Comparison of ENCODE assay signal across 9 cellular contexts in genomic region chr18:31424383-31424988, GRCh38. TPM values are rescaled to one million over a fixed set of nuclear protein-coding genes. Genes with fewer than 3 reads are reported as not detected.
DNase-seq lines count a peak whose midpoint lies in the region; ATAC-seq and TF ChIP-seq lines count a peak whose summit lies in the region.
"Had no signal": no experiment of that assay in that cellular context is flagged by ENCODE, and none has a peak within 500 bp of the region (broad histone marks: within the 10 kb centered on the region; RNA-seq: fewer than 3 reads in every experiment).

No MANE protein-coding gene starts in this region.

- peaks cover 0 to 6% of the 10 kb centered on the region in 2 donors for H3K27me3 Mint-ChIP-seq in natural killer cell (ENCODE audit: low read depth in 2 of 2)
- H3K27me3 Mint-ChIP-seq: IgD-negative memory B cell had no signal

- H3K36me3 Mint-ChIP-seq in natural killer cell = no peaks in the 10 kb centered on the region
- H3K36me3 Mint-ChIP-seq: IgD-negative memory B cell had no signal

- peak; percentile 82 for TF ChIP-seq CTCF in SK-N-SH (IDR thresholded peaks at IDR 0.05)
- no peak for TF ChIP-seq CTCF in natural killer cell (IDR thresholded peaks at IDR 0.05)

- peak; percentile 19 for DNase-seq in COLO668 (lab: John Stamatoyannopoulos, UW; ENCODE audit: unreplicated experiment)
- DNase-seq in SK-N-SH = peak; percentile 16
- peak; percentile 73 for DNase-seq in iPS-NIHi7 (ENCODE audit: extremely low spot score)
- DNase-seq in NCI-H1048 (lab: John Stamatoyannopoulos, UW) = no peak
- no peak for DNase-seq in cerebellum (ENCODE audit: low spot score)
- no peak for DNase-seq in natural killer cell

- H3K4me3 ChIP-seq in SK-N-SH (ENCODE audit: low read depth in 2 of 2, low read length in 1 of 2) = no peak overlapping the region; a peak in 1 of 4 replicates

- no peak overlapping the region for H3K4me2 ChIP-seq in SK-N-SH

- peak; percentile 59 for TF ChIP-seq RAD21 in SK-N-SH (IDR thresholded peaks at IDR 0.05; ENCODE audit: low read length)

- WGBS in SK-N-SH (ENCODE audit: low lambda C conversion rate) = 9% methylated on average over 7 of the region's 7 CpGs

- ATAC-seq in GM18868 (IDR thresholded peaks at IDR 0.05; ENCODE audit: unreplicated experiment) (peak; percentile 81), HG03432 (IDR thresholded peaks at IDR 0.05; ENCODE audit: unreplicated experiment) (peak; percentile 79), natural killer cell (no peak)

- no peaks in the 10 kb centered on the region for H3K9me2 ChIP-seq in SK-N-SH

- H3K9me3 ChIP-seq in SK-N-SH = no peaks in the 10 kb centered on the region

- H3K4me1 Mint-ChIP-seq in natural killer cell = no peaks in the 10 kb centered on the region
- H3K4me1 Mint-ChIP-seq: IgD-negative memory B cell had no signal

- H3F3A ChIP-seq in SK-N-SH (replicated peaks; ENCODE audit: insufficient read depth) = no peaks in the 10 kb centered on the region

- no peaks in the 10 kb centered on the region for H3K4me1 ChIP-seq in SK-N-SH (ENCODE audit: control insufficient read depth in 1 of 2, insufficient read depth in 2 of 2, low read depth in 1 of 2, low read length in 1 of 2)

- POLR2A ChIA-PET in SK-N-SH (lab: Yijun Ruan, JAX) = no interaction called here

- H3K36me3 ChIP-seq in SK-N-SH (replicated peaks in 1 of 2; ENCODE audit: control insufficient read depth in 1 of 2, insufficient read depth in 2 of 2, low read length in 1 of 2) = no peaks in the 10 kb centered on the region

- H3K4me3 Mint-ChIP-seq in natural killer cell = no peak overlapping the region
- H3K4me3 Mint-ChIP-seq: IgD-negative memory B cell had no signal

- no peak for TF ChIP-seq EP300 in SK-N-SH (IDR thresholded peaks at IDR 0.05; ENCODE audit: borderline replicate concordance in 1 of 2, low read depth in 1 of 2, low read length in 1 of 2)

- H3K9ac ChIP-seq in SK-N-SH = no peak overlapping the region

- peaks cover 3 to 6% of the 10 kb centered on the region in 2 donors for H3K9me3 Mint-ChIP-seq in natural killer cell

- no peaks in the 10 kb centered on the region for H4K20me1 ChIP-seq in SK-N-SH (ENCODE audit: insufficient read depth)

- no peak overlapping the region for H3K27ac Mint-ChIP-seq in natural killer cell
- H3K27ac Mint-ChIP-seq: IgD-negative memory B cell had no signal

- no peaks in the 10 kb centered on the region for H3K79me2 ChIP-seq in SK-N-SH (ENCODE audit: insufficient read depth)

- no peaks in the 10 kb centered on the region; the same call in 1 of the 2 replicates for H3K27me3 ChIP-seq in SK-N-SH (ENCODE audit: insufficient read depth)

- CTCF ChIA-PET in SK-N-SH (lab: Yijun Ruan, JAX) = interaction anchor here (0.7 to 1.7 kb wide), 4 partner anchors 13 to 288 kb away, joined by 3 to 8 read pairs (median 4); no protein-coding TSS in a partner anchor

- H2AFZ ChIP-seq in SK-N-SH (ENCODE audit: low read depth) = no peak overlapping the region

- intact Hi-C loops in natural killer cell (cut with micrococcal nuclease) = no loop called here

- H3K27ac ChIP-seq in SK-N-SH (ENCODE audit: low read depth in 2 of 2, low read length in 1 of 2) = no peak overlapping the region

TF ChIP-seq in SK-N-SH, 30 proteins besides CTCF, POLR2A, EP300 and RAD21:
- no peak for TF ChIP-seq MAX (IDR thresholded peaks at IDR 0.05; ENCODE audit: low read depth)
- TF ChIP-seq SMC3 (IDR thresholded peaks at IDR 0.05; ENCODE audit: low read depth, low read length) = 0 out of 2 replicates have a peak, but pooled peaks have one; percentile 17

RNA-seq across cellular contexts. Expression of gene DSG3, which starts 23.1 kb away (rescaled TPM):
- 0.02 TPM in 1 of 2 replicates, not detected in the other for polyA plus RNA-seq in SK-N-SH (2012; rRNA removed)
- polyA plus RNA-seq in SK-N-SH (2012; cell fraction: cytosol; rRNA removed) = 0.01 TPM in 2 replicates
- 0.01 TPM in 2 replicates for polyA plus RNA-seq in SK-N-SH (2012; cell fraction: nucleus; rRNA removed)
- not detected for total RNA-seq in cerebellum
- under 1 TPM in 1 of 3 donors, not detected in 2; 0.28 TPM for total RNA-seq in natural killer cell

RNA-seq across cellular contexts. Expression of gene DSG4, which starts 47.9 kb away (rescaled TPM):
- not detected in 2 replicates for polyA plus RNA-seq in SK-N-SH (2012; rRNA removed)
- polyA plus RNA-seq in SK-N-SH (2012; cell fraction: cytosol; rRNA removed) = not detected in 2 replicates
- polyA plus RNA-seq in SK-N-SH (2012; cell fraction: nucleus; rRNA removed) = not detected in 2 replicates
- total RNA-seq in cerebellum = not detected
- total RNA-seq in natural killer cell = not detected
- polyA plus RNA-seq: IgD-negative memory B cell had no signal

Comparison
In these comparisons a context has a peak if more than half of its experiments do, and no peak if none do; other contexts are left out.
1. DNase-seq: peak in COLO668 (single experiment), SK-N-SH (single experiment) and iPS-NIHi7 (single experiment); none in NCI-H1048 (single experiment), cerebellum (single experiment) and natural killer cell (single experiment).
2. ATAC-seq: peak in GM18868 (single experiment) and HG03432 (single experiment); none in natural killer cell (0 of 3).